In genomic region chr6:44561062-44561591, GRCh38 we compare ENCODE assay signal across 16 cellular contexts.
DNase-seq lines count a peak whose midpoint lies in the region; ATAC-seq, FAIRE-seq and TF ChIP-seq lines count a peak whose summit lies in the region.
"Had no signal": no experiment of that assay in that cellular context is flagged by ENCODE, and none has a peak within 500 bp of the region (broad histone marks: within the 10 kb centered on the region; RNA-seq: fewer than 3 reads in every experiment).

No MANE protein-coding gene starts in this region.

- H3K4me3 ChIP-seq in AG04449 (ENCODE audit: low read depth, low read length), result peak overlapping the region; percentile 6; the same call in 1 of the 2 replicates

- POLR2A ChIA-PET in AG04449 (lab: Yijun Ruan, JAX), result no interaction called here

- H3K27me3 Mint-ChIP-seq in activated naive CD8-positive, alpha-beta T cell treated with anti-CD3 and anti-CD28 coated beads for 36 hours, result peaks cover 29% of the 10 kb centered on the region
- peaks cover 88% of the 10 kb centered on the region for H3K27me3 Mint-ChIP-seq in nephron (ENCODE audit: low read depth)

- CTCF ChIA-PET in AG04449 (lab: Yijun Ruan, JAX), result no interaction called here

- TF ChIP-seq CTCF in AG04449 (IDR thresholded peaks at IDR 0.05; ENCODE audit: insufficient read depth, low read length, missing control alignments) (no peak), GM13976 (IDR thresholded peaks at IDR 0.05; ENCODE audit: borderline replicate concordance, control extremely low read depth, extremely low read depth, insufficient read depth, missing control alignments) (no peak), nephron (IDR thresholded peaks at IDR 0.05; ENCODE audit: unreplicated experiment in 3 of 3) (no peak)

- DNase-seq in AG04449 (ENCODE audit: low read depth, low spot score), result no peak
- DNase-seq in GM13976 (ENCODE audit: low spot score), result peak; percentile 56
- peak; percentile 4 for DNase-seq in activated naive CD8-positive, alpha-beta T cell treated with anti-CD3 and anti-CD28 coated beads for 36 hours
- no peak for DNase-seq in HTR-8/SVneo (ENCODE audit: insufficient read length, low spot score)
- DNase-seq in left colon, result no peak
- no peak for DNase-seq in anterior cingulate cortex (lab: John Stamatoyannopoulos, UW)
- DNase-seq: AML-193; cortex of kidney; DMS79 treated with DMSO at 0.1 percent for 48 hours; midbrain; stimulated activated CD4-positive, alpha-beta T cell treated with anti-CD3 and anti-CD28 coated beads, Interleukin-2, amount 100 ng/mL, for 24 hours; T1000 had no signal

- ATAC-seq in GM21786 (IDR thresholded peaks at IDR 0.05; ENCODE audit: unreplicated experiment) (no peak), left colon (no peak)
- ATAC-seq: Panc1 had no signal

- peaks cover 6% of the 10 kb centered on the region for H3K4me1 Mint-ChIP-seq in activated naive CD8-positive, alpha-beta T cell treated with anti-CD3 and anti-CD28 coated beads for 36 hours
- H3K4me1 Mint-ChIP-seq in nephron, result peaks cover 54% of the 10 kb centered on the region

- FAIRE-seq in HTR-8/SVneo (lab: Jason Lieb, UNC), result no peak

- intact Hi-C loops in left colon (cut with DNase I, micrococcal nuclease), result no loop called here

- H3K9me3 Mint-ChIP-seq in activated naive CD8-positive, alpha-beta T cell treated with anti-CD3 and anti-CD28 coated beads for 36 hours, result no peaks in the 10 kb centered on the region
- no peaks in the 10 kb centered on the region for H3K9me3 Mint-ChIP-seq in nephron

- H3K36me3 Mint-ChIP-seq in activated naive CD8-positive, alpha-beta T cell treated with anti-CD3 and anti-CD28 coated beads for 36 hours, result no peaks in the 10 kb centered on the region
- peaks cover 3% of the 10 kb centered on the region for H3K36me3 Mint-ChIP-seq in nephron (ENCODE audit: low read depth)

- H3K27ac Mint-ChIP-seq in activated naive CD8-positive, alpha-beta T cell treated with anti-CD3 and anti-CD28 coated beads for 36 hours, result no peak overlapping the region
- H3K27ac Mint-ChIP-seq in nephron, result no peak overlapping the region
- H3K27ac Mint-ChIP-seq: progenitor cell of endocrine pancreas had no signal

- H3K4me3 Mint-ChIP-seq in activated naive CD8-positive, alpha-beta T cell treated with anti-CD3 and anti-CD28 coated beads for 36 hours, result peak overlapping the region; percentile 57
- H3K4me3 Mint-ChIP-seq in nephron, result peak overlapping the region; percentile 34 to 71 (median 44)

- in situ Hi-C loops in GM13976 (cut with MboI; ENCODE audit: low sequenced_read_pairs, unreplicated experiment), result no loop called here

Comparison
In these comparisons a context has a peak if more than half of its experiments do, and no peak if none do; other contexts are left out.
1. DNase-seq: peak in GM13976 (single experiment) and activated naive CD8-positive, alpha-beta T cell treated with anti-CD3 and anti-CD28 coated beads for 36 hours (single experiment); none in AG04449 (single experiment), HTR-8/SVneo (single experiment), left colon (0 of 2) and anterior cingulate cortex (0 of 58).